In the genomic region with DNA sequence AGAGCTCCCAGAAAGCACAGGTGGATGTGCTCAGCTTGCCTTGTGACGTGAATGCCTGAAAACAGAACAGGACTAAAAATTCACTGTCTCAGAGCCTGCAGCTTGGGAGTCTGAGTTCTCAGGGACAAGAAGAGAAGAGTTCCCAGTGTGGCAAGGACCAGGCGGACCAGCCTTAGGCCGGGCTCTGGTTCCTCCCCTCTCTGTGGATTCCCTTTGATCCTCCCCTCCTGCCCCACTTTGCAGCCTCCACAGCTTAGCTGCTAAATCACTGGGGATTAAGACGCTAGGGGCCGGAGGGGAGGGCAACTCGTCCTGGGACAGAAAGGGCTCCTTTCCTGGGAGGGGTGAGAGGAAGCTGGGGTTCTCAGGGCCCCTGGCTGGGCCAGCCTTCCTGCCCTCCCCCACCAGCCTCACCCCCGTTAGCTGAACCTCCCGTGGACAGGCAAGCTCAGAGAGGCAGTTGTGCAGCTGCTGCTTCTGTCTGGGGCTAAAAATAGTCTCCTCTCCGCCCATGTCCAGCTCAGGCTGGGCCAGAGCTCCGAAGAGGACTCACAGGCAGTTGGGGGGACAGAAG, we compare ENCODE assay signal across 10 cellular contexts. TPM values are rescaled to one million over a fixed set of nuclear protein-coding genes. Genes with fewer than 3 reads are reported as not detected.
A peak's percentile ranks its signal among the peaks of the same experiment; 100 is the strongest.
DNase-seq lines count a peak whose midpoint lies in the region; ATAC-seq and TF ChIP-seq lines count a peak whose summit lies in the region.
"Had no signal": no experiment of that assay in that cellular context is flagged by ENCODE, and none has a peak within 500 bp of the region (broad histone marks: within the 10 kb centered on the region; RNA-seq: fewer than 3 reads in every experiment).

No MANE protein-coding gene starts in this region.

- TF ChIP-seq CTCF in WTC11 (IDR thresholded peaks at IDR 0.05) (no peak), GM13976 (IDR thresholded peaks at IDR 0.05; ENCODE audit: borderline replicate concordance, control extremely low read depth, extremely low read depth, insufficient read depth, missing control alignments) (no peak)

- peak; percentile 15 for DNase-seq in DMS53 treated with DMSO at 0.1 percent for 48 hours (lab: John Stamatoyannopoulos, UW; ENCODE audit: unreplicated experiment)
- DNase-seq in WTC11 (ENCODE audit: low spot score), result no peak
- peak; percentile 5 for DNase-seq in inferior parietal cortex (ENCODE audit: extremely low spot score)
- DNase-seq in retina, result peak; percentile 69
- DNase-seq in HEK293T (ENCODE audit: extremely low spot score), result no peak
- DNase-seq in GM13976 (ENCODE audit: low spot score), result no peak
- no peak for DNase-seq in superior temporal gyrus (ENCODE audit: extremely low spot score)
- DNase-seq: KG1, kidney had no signal

- peak overlapping the region; percentile 36; the same call in 1 of the 2 replicates for H3K27ac Mint-ChIP-seq in WTC11

- H3K4me3 Mint-ChIP-seq in WTC11, result peak overlapping the region; percentile 84

- ATAC-seq in WTC11, result no peak
- no peak for ATAC-seq in HG02759 (IDR thresholded peaks at IDR 0.05; ENCODE audit: unreplicated experiment)

- no peaks in the 10 kb centered on the region for H3K9me3 Mint-ChIP-seq in WTC11

- H3K4me1 Mint-ChIP-seq in WTC11, result peaks cover 42% of the 10 kb centered on the region

- no peaks in the 10 kb centered on the region; the same call in 1 of the 2 replicates for H3K36me3 Mint-ChIP-seq in WTC11

- H3K27me3 Mint-ChIP-seq in WTC11 (ENCODE audit: low read depth), result no peaks in the 10 kb centered on the region; the same call in 1 of the 2 replicates

- POLR2A ChIA-PET in WTC11 (lab: Charles Lee), result no interaction called here
- POLR2A ChIA-PET in HEK293T (lab: Yijun Ruan, JAX), result interaction anchor here (1.4 to 1.8 kb wide), 2 partner anchors 86 to 185 kb away, joined by 4 to 7 read pairs; a partner anchor contains a TSS

- CTCF ChIA-PET in WTC11 (lab: Charles Lee) (interaction anchor here (0.7 to 9.7 kb wide), 6 partner anchors 8 to 111 kb away, joined by 3 to 125 read pairs (median 6); no protein-coding TSS in a partner anchor), HEK293T (lab: Yijun Ruan, JAX) (interaction anchor here (1.2 kb wide), 1 partner anchor 11 kb away, joined by 4 read pairs; no protein-coding TSS in a partner anchor)

- in situ Hi-C loops in GM13976 (cut with MboI; ENCODE audit: low sequenced_read_pairs, unreplicated experiment), result no loop called here

TF ChIP-seq in WTC11, 78 proteins besides CTCF, POLR2A, EP300 and RAD21 (continues in another document):
- TF ChIP-seq JUN (CRISPR knock-in tag; IDR thresholded peaks at IDR 0.05), result no peak
- TF ChIP-seq ZNF219 (CRISPR knock-in tag; IDR thresholded peaks at IDR 0.05; ENCODE audit: borderline replicate concordance), result no peak
- TF ChIP-seq, protein P1, sequence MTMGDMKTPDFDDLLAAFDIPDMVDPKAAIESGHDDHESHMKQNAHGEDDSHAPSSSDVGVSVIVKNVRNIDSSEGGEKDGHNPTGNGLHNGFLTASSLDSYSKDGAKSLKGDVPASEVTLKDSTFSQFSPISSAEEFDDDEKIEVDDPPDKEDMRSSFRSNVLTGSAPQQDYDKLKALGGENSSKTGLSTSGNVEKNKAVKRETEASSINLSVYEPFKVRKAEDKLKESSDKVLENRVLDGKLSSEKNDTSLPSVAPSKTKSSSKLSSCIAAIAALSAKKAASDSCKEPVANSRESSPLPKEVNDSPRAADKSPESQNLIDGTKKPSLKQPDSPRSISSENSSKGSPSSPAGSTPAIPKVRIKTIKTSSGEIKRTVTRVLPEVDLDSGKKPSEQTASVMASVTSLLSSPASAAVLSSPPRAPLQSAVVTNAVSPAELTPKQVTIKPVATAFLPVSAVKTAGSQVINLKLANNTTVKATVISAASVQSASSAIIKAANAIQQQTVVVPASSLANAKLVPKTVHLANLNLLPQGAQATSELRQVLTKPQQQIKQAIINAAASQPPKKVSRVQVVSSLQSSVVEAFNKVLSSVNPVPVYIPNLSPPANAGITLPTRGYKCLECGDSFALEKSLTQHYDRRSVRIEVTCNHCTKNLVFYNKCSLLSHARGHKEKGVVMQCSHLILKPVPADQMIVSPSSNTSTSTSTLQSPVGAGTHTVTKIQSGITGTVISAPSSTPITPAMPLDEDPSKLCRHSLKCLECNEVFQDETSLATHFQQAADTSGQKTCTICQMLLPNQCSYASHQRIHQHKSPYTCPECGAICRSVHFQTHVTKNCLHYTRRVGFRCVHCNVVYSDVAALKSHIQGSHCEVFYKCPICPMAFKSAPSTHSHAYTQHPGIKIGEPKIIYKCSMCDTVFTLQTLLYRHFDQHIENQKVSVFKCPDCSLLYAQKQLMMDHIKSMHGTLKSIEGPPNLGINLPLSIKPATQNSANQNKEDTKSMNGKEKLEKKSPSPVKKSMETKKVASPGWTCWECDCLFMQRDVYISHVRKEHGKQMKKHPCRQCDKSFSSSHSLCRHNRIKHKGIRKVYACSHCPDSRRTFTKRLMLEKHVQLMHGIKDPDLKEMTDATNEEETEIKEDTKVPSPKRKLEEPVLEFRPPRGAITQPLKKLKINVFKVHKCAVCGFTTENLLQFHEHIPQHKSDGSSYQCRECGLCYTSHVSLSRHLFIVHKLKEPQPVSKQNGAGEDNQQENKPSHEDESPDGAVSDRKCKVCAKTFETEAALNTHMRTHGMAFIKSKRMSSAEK (CRISPR knock-in tag; IDR thresholded peaks at IDR 0.05; ENCODE audit: borderline replicate concordance), result no peak
- no peak for TF ChIP-seq ATF1 (CRISPR knock-in tag; IDR thresholded peaks at IDR 0.05)
- TF ChIP-seq, protein P2, sequence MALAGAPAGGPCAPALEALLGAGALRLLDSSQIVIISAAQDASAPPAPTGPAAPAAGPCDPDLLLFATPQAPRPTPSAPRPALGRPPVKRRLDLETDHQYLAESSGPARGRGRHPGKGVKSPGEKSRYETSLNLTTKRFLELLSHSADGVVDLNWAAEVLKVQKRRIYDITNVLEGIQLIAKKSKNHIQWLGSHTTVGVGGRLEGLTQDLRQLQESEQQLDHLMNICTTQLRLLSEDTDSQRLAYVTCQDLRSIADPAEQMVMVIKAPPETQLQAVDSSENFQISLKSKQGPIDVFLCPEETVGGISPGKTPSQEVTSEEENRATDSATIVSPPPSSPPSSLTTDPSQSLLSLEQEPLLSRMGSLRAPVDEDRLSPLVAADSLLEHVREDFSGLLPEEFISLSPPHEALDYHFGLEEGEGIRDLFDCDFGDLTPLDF (CRISPR knock-in tag; IDR thresholded peaks at IDR 0.05), result no peak
- TF ChIP-seq ZNF396 (CRISPR knock-in tag; IDR thresholded peaks at IDR 0.05; ENCODE audit: borderline replicate concordance), result no peak

TF ChIP-seq in HEK293T, 16 proteins besides CTCF, POLR2A, EP300 and RAD21:
- TF ChIP-seq, protein P3, sequence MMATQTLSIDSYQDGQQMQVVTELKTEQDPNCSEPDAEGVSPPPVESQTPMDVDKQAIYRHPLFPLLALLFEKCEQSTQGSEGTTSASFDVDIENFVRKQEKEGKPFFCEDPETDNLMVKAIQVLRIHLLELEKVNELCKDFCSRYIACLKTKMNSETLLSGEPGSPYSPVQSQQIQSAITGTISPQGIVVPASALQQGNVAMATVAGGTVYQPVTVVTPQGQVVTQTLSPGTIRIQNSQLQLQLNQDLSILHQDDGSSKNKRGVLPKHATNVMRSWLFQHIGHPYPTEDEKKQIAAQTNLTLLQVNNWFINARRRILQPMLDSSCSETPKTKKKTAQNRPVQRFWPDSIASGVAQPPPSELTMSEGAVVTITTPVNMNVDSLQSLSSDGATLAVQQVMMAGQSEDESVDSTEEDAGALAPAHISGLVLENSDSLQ (IDR thresholded peaks at IDR 0.05), result no peak
- TF ChIP-seq FOXM1 (IDR thresholded peaks at IDR 0.05; ENCODE audit: borderline replicate concordance) (no peak), NFRKB (IDR thresholded peaks at IDR 0.05) (no peak), SP1 (IDR thresholded peaks at IDR 0.05) (no peak), HDGF (IDR thresholded peaks at IDR 0.05; ENCODE audit: borderline replicate concordance) (no peak), FOXK2 (IDR thresholded peaks at IDR 0.05) (no peak), ZNF384 (IDR thresholded peaks at IDR 0.05) (no peak), ELF4 (IDR thresholded peaks at IDR 0.05) (no peak), LEF1 (IDR thresholded peaks at IDR 0.05; ENCODE audit: borderline replicate concordance) (no peak), SUZ12 (IDR thresholded peaks at IDR 0.05) (no peak), L3MBTL2 (conservative IDR thresholded peaks at IDR 0.05) (no peak), CTBP1 (IDR thresholded peaks at IDR 0.05; ENCODE audit: borderline replicate concordance) (no peak), BHLHE40 (IDR thresholded peaks at IDR 0.05; ENCODE audit: borderline replicate concordance) (no peak), FOXA1 (IDR thresholded peaks at IDR 0.05) (no peak), ARNT (IDR thresholded peaks at IDR 0.05) (no peak), TARDBP (IDR thresholded peaks at IDR 0.05) (no peak)

RNA-seq across cellular contexts. Expression of a gene that starts 29.9 kb away (rescaled TPM):
- total RNA-seq in WTC11 (2021), result 32.7 to 34.1 TPM (median 32.9 TPM) in 3 replicates

Comparison
In these comparisons a context has a peak if more than half of its experiments do, and no peak if none do; other contexts are left out.
1. DNase-seq: peak in DMS53 treated with DMSO at 0.1 percent for 48 hours (single experiment), inferior parietal cortex (single experiment) and retina (single experiment); none in WTC11 (single experiment), HEK293T (single experiment), GM13976 (single experiment) and superior temporal gyrus (single experiment).